22 cellular contexts compared by ENCODE assay signal in the genomic region with DNA sequence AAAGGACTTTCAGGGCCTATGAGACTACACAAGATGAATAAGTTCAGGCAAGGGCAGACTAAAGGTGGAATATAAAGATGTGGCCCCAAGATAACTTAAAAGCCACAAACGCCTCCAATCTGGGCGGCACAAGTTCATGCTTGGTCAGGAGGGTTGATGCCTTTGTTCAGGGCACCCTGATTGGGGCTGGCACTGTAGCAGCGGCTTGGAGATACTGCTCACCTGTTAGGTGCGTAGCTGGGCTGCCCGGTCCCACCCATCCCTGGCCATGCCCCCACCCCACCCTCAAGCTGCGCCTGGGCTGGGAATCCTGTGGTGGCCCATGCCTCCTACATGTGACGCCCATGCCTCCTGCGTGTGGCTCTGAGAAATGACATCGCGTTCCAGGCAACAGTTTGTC. TPM values are rescaled to one million over a fixed set of nuclear protein-coding genes. Genes with fewer than 3 reads are reported as not detected.
DNase-seq lines count a peak whose midpoint lies in the region; ATAC-seq, FAIRE-seq and TF ChIP-seq lines count a peak whose summit lies in the region.
"Had no signal": no experiment of that assay in that cellular context is flagged by ENCODE, and none has a peak within 500 bp of the region (broad histone marks: within the 10 kb centered on the region; RNA-seq: fewer than 3 reads in every experiment).

No MANE protein-coding gene starts in this region.

- ATAC-seq in HG02610 (IDR thresholded peaks at IDR 0.05; ENCODE audit: unreplicated experiment): no peak
- ATAC-seq: CD8-positive, alpha-beta T cell; GM12878; HCT116 had no signal

- TF ChIP-seq CTCF in esophagus muscularis mucosa (IDR thresholded peaks at IDR 0.05): no peak

- H3K27ac ChIP-seq in esophagus muscularis mucosa (replicated peaks in 1 of 4) (no peak overlapping the region), small intestine (ENCODE audit: low read depth in 1 of 2, low read length in 1 of 2) (no peak overlapping the region)
- H3K27ac ChIP-seq: C4-2B, GM23248 had no signal

- 83% methylated on average over 5 of the region's 10 CpGs for WGBS in esophagus muscularis mucosa
- WGBS in small intestine, 3 donors: 33 to 75% (median 65%) methylated on average over 10 of the region's 10 CpGs

- H3K4me3 ChIP-seq in esophagus muscularis mucosa: no peak overlapping the region
- no peak overlapping the region for H3K4me3 ChIP-seq in small intestine (ENCODE audit: low read depth in 1 of 2, low read length in 2 of 2)
- H3K4me3 ChIP-seq: GM12878, GM23248 had no signal

- intact Hi-C loops in esophagus muscularis mucosa (cut with DNase I): no loop called here

- no peaks in the 10 kb centered on the region for H3K9me3 ChIP-seq in esophagus muscularis mucosa
- H3K9me3 ChIP-seq in small intestine (ENCODE audit: control insufficient read depth, low read depth): no peaks in the 10 kb centered on the region

- H3K36me3 ChIP-seq in esophagus muscularis mucosa (no peaks in the 10 kb centered on the region), small intestine (ENCODE audit: control insufficient read depth in 2 of 2, insufficient read depth in 2 of 2, low read length in 2 of 2) (no peaks in the 10 kb centered on the region)

- no peaks in the 10 kb centered on the region for H3K4me1 ChIP-seq in esophagus muscularis mucosa
- H3K4me1 ChIP-seq in small intestine (ENCODE audit: control insufficient read depth in 2 of 2, insufficient read depth in 1 of 2, low read depth in 1 of 2, low read length in 1 of 2): no peaks in the 10 kb centered on the region

- FAIRE-seq in small intestine (lab: Jason Lieb, UNC): no peak
- FAIRE-seq: GM12878, GM19239, H1 had no signal

- TF ChIP-seq POLR2A in esophagus muscularis mucosa (IDR thresholded peaks at IDR 0.05; ENCODE audit: low read depth): no peak

- H3K27me3 ChIP-seq in esophagus muscularis mucosa: peaks cover 0 to 36% (median 3%) of the 10 kb centered on the region in 4 donors
- H3K27me3 ChIP-seq in small intestine (ENCODE audit: control insufficient read depth in 2 of 2, insufficient read depth in 2 of 2, low read length in 2 of 2): no peaks in the 10 kb centered on the region

- DNase-seq in esophagus muscularis mucosa (ENCODE audit: extremely low spot score): peak; percentile 57
- DNase-seq in mesenteric fat pad (ENCODE audit: low spot score): peak; percentile 82
- DNase-seq in small intestine: peak; percentile 40
- no peak for DNase-seq in C1 segment of cervical spinal cord (lab: John Stamatoyannopoulos, UW)
- no peak for DNase-seq in amygdala (lab: John Stamatoyannopoulos, UW)
- DNase-seq: CD4-positive, CD25-positive, alpha-beta regulatory T cell; CD8-positive, alpha-beta T cell; DMS153; DMS79; EL; GDM1; GM23248; H9 had no signal

- no peak for TF ChIP-seq EP300 in esophagus muscularis mucosa (IDR thresholded peaks at IDR 0.05)

RNA-seq across cellular contexts. Expression of gene SLC13A2, which starts 12.5 kb away (rescaled TPM):
- total RNA-seq in esophagus muscularis mucosa (not detected), mesenteric fat pad (0.10 TPM)
- polyA plus RNA-seq in small intestine: 100 to 1,000 TPM; 148 to 320 (median 274) TPM
- total RNA-seq: A172; A673; CD4-positive, CD25-positive, alpha-beta regulatory T cell; CD8-positive, alpha-beta T cell; GM23248; H1; H9 had no signal
- polyA plus RNA-seq: BJ; CD4-positive, CD25-positive, alpha-beta regulatory T cell; GM23248; H1 had no signal

RNA-seq across cellular contexts. Expression of gene FOXN1, which starts 45.2 kb away (rescaled TPM):
- total RNA-seq in esophagus muscularis mucosa (not detected), mesenteric fat pad (not detected)
- polyA plus RNA-seq in small intestine: not detected
- total RNA-seq: A172; A673; CD4-positive, CD25-positive, alpha-beta regulatory T cell; CD8-positive, alpha-beta T cell; GM12878; GM23248; H1; H9 had no signal
- polyA plus RNA-seq: BJ; CD4-positive, CD25-positive, alpha-beta regulatory T cell; GM12878; GM23248; H1 had no signal

RNA-seq across cellular contexts. Expression of gene SLC46A1, which starts 54.9 kb away (rescaled TPM):
- total RNA-seq in esophagus muscularis mucosa: 1 to 10 TPM; 4.6 to 9.6 (median 7.4) TPM
- total RNA-seq in mesenteric fat pad: 13.0 TPM
- polyA plus RNA-seq in small intestine: 100 to 1,000 TPM in 1 of 3 donors, 10 to 100 TPM in 2; 11.0 to 147 (median 81.1) TPM

Comparison
In these comparisons a context has a peak if more than half of its experiments do, and no peak if none do; other contexts are left out.
1. DNase-seq: peak in esophagus muscularis mucosa (single experiment), mesenteric fat pad (single experiment) and small intestine (single experiment); none in C1 segment of cervical spinal cord (0 of 14) and amygdala (0 of 56).